In the genomic region with DNA sequence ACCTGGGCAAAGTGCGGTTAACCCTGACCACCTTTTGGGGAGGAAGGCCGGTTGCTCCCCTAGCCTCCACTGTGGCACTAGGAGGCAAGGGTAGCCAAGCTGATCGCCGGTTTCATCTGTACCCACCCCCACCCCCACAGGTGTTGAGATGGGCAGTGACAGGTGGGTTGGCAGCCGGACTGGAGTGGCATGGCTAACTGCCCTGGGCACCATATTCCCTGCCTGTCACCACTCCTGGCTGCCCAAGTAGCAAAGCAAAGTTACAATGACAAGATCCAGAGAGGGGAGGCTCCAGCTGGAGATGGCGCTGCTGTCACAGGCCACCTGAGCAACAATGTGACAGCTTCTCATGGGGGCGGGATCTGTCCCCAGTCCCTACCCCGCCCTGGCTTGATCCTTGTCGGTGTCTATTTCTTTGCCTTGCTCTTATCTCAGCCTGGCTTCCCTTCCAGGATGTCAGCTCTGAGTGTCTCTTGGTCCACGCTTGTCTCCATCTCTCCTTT, we compare ENCODE assay signal across 14 cellular contexts. TPM values are rescaled to one million over a fixed set of nuclear protein-coding genes. Genes with fewer than 3 reads are reported as not detected.
DNase-seq lines count a peak whose midpoint lies in the region; ATAC-seq and TF ChIP-seq lines count a peak whose summit lies in the region.
"Had no signal": no experiment of that assay in that cellular context is flagged by ENCODE, and none has a peak within 500 bp of the region (broad histone marks: within the 10 kb centered on the region; RNA-seq: fewer than 3 reads in every experiment).

No MANE protein-coding gene starts in this region.

- 63 to 68% methylated on average over 10 of the region's 10 CpGs for whole genome bisulfite sequencing in heart right ventricle, 2 donors
- WGBS in urinary bladder = 66% methylated on average over 10 of the region's 10 CpGs

- H3K36me3 ChIP-seq in heart right ventricle (no peaks in the 10 kb centered on the region), urinary bladder (ENCODE audit: insufficient read depth) (no peaks in the 10 kb centered on the region), WERI-Rb-1 (no peaks in the 10 kb centered on the region)

- no peak overlapping the region for H3K27ac ChIP-seq in heart right ventricle
- H3K27ac ChIP-seq in urinary bladder (ENCODE audit: low read depth) = no peak overlapping the region
- H3K27ac ChIP-seq in WERI-Rb-1 = no peak overlapping the region
- H3K27ac ChIP-seq: SK-N-MC had no signal

- H3K4me3 ChIP-seq in heart right ventricle = peak overlapping the region in 8 of 10 donors; percentile 49 to 65 (median 59)
- peak overlapping the region; percentile 67 for H3K4me3 ChIP-seq in urinary bladder (ENCODE audit: low read depth, low read length)
- no peak overlapping the region for H3K4me3 ChIP-seq in WERI-Rb-1 (ENCODE audit: low read depth, low read length)
- H3K4me3 ChIP-seq: SK-N-MC had no signal

- H3K36me3 Mint-ChIP-seq in neural crest cell (ENCODE audit: low read depth) = no peaks in the 10 kb centered on the region
- H3K36me3 Mint-ChIP-seq: activated naive CD4-positive, alpha-beta T cell treated with anti-CD3 and anti-CD28 coated beads, Interleukin-2, amount 50 U/mL, for 72 hours had no signal

- TF ChIP-seq CTCF in heart right ventricle (IDR thresholded peaks at IDR 0.05) (no peak), neural crest cell (conservative IDR thresholded peaks at IDR 0.05) (no peak), WERI-Rb-1 (IDR thresholded peaks at IDR 0.05; ENCODE audit: low read depth, low read length) (no peak)

- H3K9me3 ChIP-seq in heart right ventricle = no peaks in the 10 kb centered on the region
- H3K9me3 ChIP-seq in WERI-Rb-1 (ENCODE audit: severe bottlenecking) = no peaks in the 10 kb centered on the region

- peak overlapping the region; percentile 54 for H3K4me3 Mint-ChIP-seq in neural crest cell
- H3K4me3 Mint-ChIP-seq: activated CD4-positive, alpha-beta T cell treated with anti-CD3 and anti-CD28 coated beads, Interleukin-2, amount 10 ng/mL, durations not matched to agents 24 days and 14 days had no signal

- DNase-seq in heart right ventricle (no peak), left cardiac atrium (no peak), cerebellum (ENCODE audit: low spot score) (peak; percentile 47), neural crest cell (ENCODE audit: low read depth, low spot score) (no peak), T1000 (lab: John Stamatoyannopoulos, UW) (no peak), WERI-Rb-1 (no peak)
- DNase-seq: activated CD4-positive, alpha-beta T cell treated with anti-CD3 and anti-CD28 coated beads, Interleukin-2, amount 10 ng/mL, durations not matched to agents 24 days and 14 days; cortex of kidney; IMR-90; kidney had no signal

- H3K4me1 ChIP-seq in heart right ventricle (peaks cover 5 to 40% (median 27%) of the 10 kb centered on the region in 9 donors), urinary bladder (ENCODE audit: insufficient read depth) (peaks cover 4% of the 10 kb centered on the region)

- no peaks in the 10 kb centered on the region for H3K9me3 Mint-ChIP-seq in neural crest cell

- H3K27me3 Mint-ChIP-seq in neural crest cell (ENCODE audit: low read depth) = peaks cover 94% of the 10 kb centered on the region

- intact Hi-C loops in heart right ventricle (cut with DNase I) (loop anchor here in 6 of 10 donors (2.0 to 10.0 kb wide), 2 partner anchors 27 to 349 kb away; partner anchors contain the start of gene BMS1 (in 1 of the 6)), left cardiac atrium (cut with DNase I) (loop anchor here in 1 of 2 donors (10.0 kb wide), 1 partner anchor 349 kb away; no protein-coding TSS in a partner anchor)

- peaks cover 3% of the 10 kb centered on the region for H3K4me1 Mint-ChIP-seq in neural crest cell

- no peak overlapping the region for H3K27ac Mint-ChIP-seq in neural crest cell (ENCODE audit: unreplicated experiment)
- H3K27ac Mint-ChIP-seq: activated CD4-positive, alpha-beta T cell treated with anti-CD3 and anti-CD28 coated beads, Interleukin-2, amount 10 ng/mL, durations not matched to agents 24 days and 14 days; activated naive CD4-positive, alpha-beta T cell treated with anti-CD3 and anti-CD28 coated beads, Interleukin-2, amount 50 U/mL, for 72 hours had no signal

- ATAC-seq in heart right ventricle = no peak
- no peak for ATAC-seq in left cardiac atrium
- no peak for ATAC-seq in GM18868 (IDR thresholded peaks at IDR 0.05; ENCODE audit: unreplicated experiment)

- H3K27me3 ChIP-seq in heart right ventricle (peaks cover 7 to 73% (median 59%) of the 10 kb centered on the region in 7 donors), WERI-Rb-1 (ENCODE audit: insufficient read depth, low read depth, severe bottlenecking) (peaks cover 83% of the 10 kb centered on the region)

RNA-seq across cellular contexts. Expression of gene BMS1, which starts 27.0 kb away (rescaled TPM):
- 10 to 100 TPM; 11.6 to 16.5 (median 14.1) TPM for total RNA-seq in heart right ventricle
- 10 to 100 TPM in 1 of 2 donors, 1 to 10 TPM in 1; 8.0 to 10.1 TPM for polyA plus RNA-seq in heart right ventricle
- total RNA-seq in left cardiac atrium = 10 to 100 TPM; 11.8 to 14.3 TPM
- total RNA-seq in cerebellum = 11.5 TPM
- 27.7 TPM in 2 replicates for total RNA-seq in neural crest cell
- total RNA-seq in urinary bladder = 15.4 TPM
- polyA plus RNA-seq in urinary bladder = 11.5 TPM
